Comparison of ENCODE assay signal across 21 cellular contexts in genomic region chr2:151481744-151482143, GRCh38.
DNase-seq lines count a peak whose midpoint lies in the region; ATAC-seq, FAIRE-seq and TF ChIP-seq lines count a peak whose summit lies in the region.
"Had no signal": no experiment of that assay in that cellular context is flagged by ENCODE, and none has a peak within 500 bp of the region (broad histone marks: within the 10 kb centered on the region; RNA-seq: fewer than 3 reads in every experiment).

No MANE protein-coding gene starts in this region.

- peaks cover 35 to 60% (median 49%) of the 10 kb centered on the region in 3 donors for H3K36me3 ChIP-seq in skeletal muscle tissue (ENCODE audit: control insufficient read depth in 3 of 3, insufficient read depth in 3 of 3, low read length in 3 of 3)

- H3K27me3 ChIP-seq in skeletal muscle tissue (ENCODE audit: control insufficient read depth in 3 of 3, insufficient read depth in 3 of 3, low read length in 3 of 3) = no peaks in the 10 kb centered on the region
- H3K27me3 ChIP-seq: esophagus muscularis mucosa, neutrophil, tibial artery had no signal

- peak; percentile 85 to 91 for ATAC-seq in activated CD4-positive, CD25-positive, alpha-beta regulatory T cell treated with anti-CD3 and anti-CD28 coated beads, Interleukin-2, amount 50 U/mL, for 24 hours
- peak; percentile 91 to 93 for ATAC-seq in activated T-cell treated with anti-CD3 and anti-CD28 coated beads, Interleukin-2, amount 50 U/mL, for 72 hours (replicated peaks in 1 of 2)
- ATAC-seq: left colon had no signal

- peaks cover 13 to 57% of the 10 kb centered on the region in 2 donors for H3K36me3 Mint-ChIP-seq in activated T-cell treated with anti-CD3 and anti-CD28 coated beads, Interleukin-2, amount 50 U/mL, for 72 hours (ENCODE audit: insufficient read depth in 2 of 2)

- H3K27ac ChIP-seq in skeletal muscle tissue (ENCODE audit: low read depth, low read length) = peak overlapping the region; percentile 7
- H3K27ac ChIP-seq: 22Rv1, esophagus muscularis mucosa, neutrophil, tibial artery had no signal

- peaks cover 38% of the 10 kb centered on the region for H3K4me1 Mint-ChIP-seq in activated T-cell treated with anti-CD3 and anti-CD28 coated beads, Interleukin-2, amount 50 U/mL, for 72 hours (ENCODE audit: low read depth)

- FAIRE-seq in GM18507 (lab: Jason Lieb, UNC) = peak; percentile 18
- FAIRE-seq: K562, TTC549 had no signal

- H3K9me3 Mint-ChIP-seq in activated T-cell treated with anti-CD3 and anti-CD28 coated beads, Interleukin-2, amount 50 U/mL, for 72 hours = peaks cover 6% of the 10 kb centered on the region in 2 donors

- peak overlapping the region; percentile 80 for H3K27ac Mint-ChIP-seq in activated T-cell treated with anti-CD3 and anti-CD28 coated beads, Interleukin-2, amount 50 U/mL, for 72 hours
- H3K27ac Mint-ChIP-seq: B cell had no signal

- no peaks in the 10 kb centered on the region for H3K27me3 Mint-ChIP-seq in activated T-cell treated with anti-CD3 and anti-CD28 coated beads, Interleukin-2, amount 50 U/mL, for 72 hours (ENCODE audit: low read depth)
- H3K27me3 Mint-ChIP-seq: B cell had no signal

- H3K4me3 ChIP-seq in skeletal muscle tissue (ENCODE audit: low read length in 3 of 3) = no peak overlapping the region
- H3K4me3 ChIP-seq: esophagus muscularis mucosa, K562, tibial artery had no signal

- no peaks in the 10 kb centered on the region for H3K9me3 ChIP-seq in skeletal muscle tissue (ENCODE audit: control insufficient read depth in 3 of 3, low read length in 3 of 3)
- H3K9me3 ChIP-seq: esophagus muscularis mucosa, neutrophil, tibial artery had no signal

- no peak for TF ChIP-seq POLR2A in erythroblast (IDR thresholded peaks at IDR 0.05; ENCODE audit: low read length)

- DNase-seq in activated CD4-positive, CD25-positive, alpha-beta regulatory T cell treated with anti-CD3 and anti-CD28 coated beads, Interleukin-2, amount 50 U/mL, for 72 hours = no peak
- DNase-seq in GM18507 (ENCODE audit: extremely low spot score, insufficient read length, low read depth) = no peak
- DNase-seq in activated T-cell treated with anti-CD3 and anti-CD28 coated beads, Interleukin-2, amount 50 U/mL, for 72 hours = peak; percentile 47 to 56
- DNase-seq in stimulated activated naive CD4-positive, alpha-beta T cell treated with Interleukin-2 at 50 U/mL for 16 hours (lab: John Stamatoyannopoulos, UW) = no peak
- no peak for DNase-seq in ecto neural progenitor cell (ENCODE audit: low spot score)
- DNase-seq in erythroblast (lab: John Stamatoyannopoulos, UW) = no peak
- DNase-seq: caudate nucleus, COR-L47, H7, left colon, midbrain, NCI-H2081, tibial artery had no signal

- H3K4me1 ChIP-seq in skeletal muscle tissue (ENCODE audit: control insufficient read depth in 3 of 3, insufficient read depth in 3 of 3, low read length in 3 of 3) = no peaks in the 10 kb centered on the region
- H3K4me1 ChIP-seq: esophagus muscularis mucosa, tibial artery had no signal

- no peak overlapping the region for H3K9ac ChIP-seq in skeletal muscle tissue (ENCODE audit: low read depth in 1 of 3, low read length in 3 of 3)

- peak overlapping the region; percentile 2 to 56 for H3K4me3 Mint-ChIP-seq in activated T-cell treated with anti-CD3 and anti-CD28 coated beads, Interleukin-2, amount 50 U/mL, for 72 hours
- H3K4me3 Mint-ChIP-seq: B cell had no signal

Comparison
In these comparisons a context has a peak if more than half of its experiments do, and no peak if none do; other contexts are left out.
1. DNase-seq: peak in activated T-cell treated with anti-CD3 and anti-CD28 coated beads, Interleukin-2, amount 50 U/mL, for 72 hours (2 of 2); none in activated CD4-positive, CD25-positive, alpha-beta regulatory T cell treated with anti-CD3 and anti-CD28 coated beads, Interleukin-2, amount 50 U/mL, for 72 hours (single experiment), GM18507 (single experiment), stimulated activated naive CD4-positive, alpha-beta T cell treated with Interleukin-2 at 50 U/mL for 16 hours (single experiment), ecto neural progenitor cell (single experiment) and erythroblast (0 of 2).